ENCODE assay signal across 1 cellular context in genomic region chr14:61101803-61102548, GRCh38.
TF ChIP-seq lines count a peak whose summit lies in the region.

No MANE protein-coding gene starts in this region.

TF ChIP-seq in SK-N-SH treated with all-trans-retinoic acid at 6 μM for 48 hours, 23 proteins besides CTCF, POLR2A, EP300 and RAD21 (continued from another document):
- no peak for TF ChIP-seq ZNF565 (CRISPR knock-in tag; conservative IDR thresholded peaks at IDR 0.05; ENCODE audit: low read depth)
- TF ChIP-seq RARB (CRISPR knock-in tag; IDR thresholded peaks at IDR 0.05): no peak
- TF ChIP-seq ISL1 (CRISPR knock-in tag; IDR thresholded peaks at IDR 0.05): no peak
- no peak for TF ChIP-seq ZNF70 (CRISPR knock-in tag; IDR thresholded peaks at IDR 0.05)
- TF ChIP-seq CSDC2 (CRISPR knock-in tag; IDR thresholded peaks at IDR 0.05): no peak
- no peak for TF ChIP-seq ESRRG (CRISPR knock-in tag; IDR thresholded peaks at IDR 0.05)
- no peak for TF ChIP-seq TOX (CRISPR knock-in tag; IDR thresholded peaks at IDR 0.05; ENCODE audit: borderline replicate concordance)
- TF ChIP-seq GLIS3 (CRISPR knock-in tag; IDR thresholded peaks at IDR 0.05): no peak
